In genomic region chr6:128630213-128630612, GRCh38 we compare ENCODE assay signal across 24 cellular contexts.
DNase-seq lines count a peak whose midpoint lies in the region; ATAC-seq and TF ChIP-seq lines count a peak whose summit lies in the region.
"Had no signal": no experiment of that assay in that cellular context is flagged by ENCODE, and none has a peak within 500 bp of the region (broad histone marks: within the 10 kb centered on the region; RNA-seq: fewer than 3 reads in every experiment).

No MANE protein-coding gene starts in this region.

- POLR2A ChIA-PET in RWPE1 (lab: Yijun Ruan, JAX; ENCODE audit: low non-redundant PET), result interaction anchor here (0.8 kb wide), 1 partner anchor 110 kb away, joined by 3 read pairs; the partner anchor contains the start of gene PTPRK

- no peak for TF ChIP-seq CTCF in RWPE1 (conservative IDR thresholded peaks at IDR 0.05; ENCODE audit: low read depth)

- intact Hi-C loops in left colon (cut with DNase I, micrococcal nuclease), result no loop called here

- DNase-seq in Daoy (ENCODE audit: low read depth) (peak; percentile 2), RWPE1 (ENCODE audit: low spot score) (peak; percentile 12), left colon (no peak)
- DNase-seq: activated CD4-positive, alpha-beta T cell treated with anti-CD3 and anti-CD28 coated beads, Interleukin-2, amount 10 ng/mL, durations not matched to agents 24 days and 14 days; activated naive CD4-positive, alpha-beta T cell treated with anti-CD3 and anti-CD28 coated beads, Interleukin-2, amount 10 ng/mL, durations not matched to agents 7 days and 5 days; amygdala; Caco-2; DND-41; endodermal cell; kidney glomerular epithelial cell; mesenchymal stem cell; NCI-H1436 treated with DMSO at 0.1 percent for 48 hours; NCI-H2107; NCI-H510A; T-helper 2 cell had no signal

- ATAC-seq in GM18868 (IDR thresholded peaks at IDR 0.05; ENCODE audit: unreplicated experiment) (peak; percentile 48), left colon (peak; percentile 45), GM18907 (IDR thresholded peaks at IDR 0.05; ENCODE audit: unreplicated experiment) (no peak), HG03097 (IDR thresholded peaks at IDR 0.05; ENCODE audit: low FRiP score, unreplicated experiment) (no peak), HG02610 (IDR thresholded peaks at IDR 0.05; ENCODE audit: unreplicated experiment) (no peak)
- ATAC-seq: K562 had no signal

- H3K27ac ChIP-seq in RWPE1, result peak overlapping the region; percentile 54
- H3K27ac ChIP-seq: BLaER1 treated with 17β-estradiol and CSF1 and Interleukin-3, amounts not matched to agents 10 nM and 100 nM; neutrophil; prostate gland; SK-N-MC had no signal

- CTCF ChIA-PET in RWPE1 (lab: Yijun Ruan, JAX), result no interaction called here

Comparison
In these comparisons a context has a peak if more than half of its experiments do, and no peak if none do; other contexts are left out.
1. DNase-seq: peak in Daoy (single experiment) and RWPE1 (single experiment); none in left colon (0 of 2).
2. ATAC-seq: peak in GM18868 (single experiment) and left colon (single experiment); none in GM18907 (single experiment), HG03097 (single experiment) and HG02610 (single experiment).